Comparison of ENCODE assay signal across 9 cellular contexts in the genomic region with DNA sequence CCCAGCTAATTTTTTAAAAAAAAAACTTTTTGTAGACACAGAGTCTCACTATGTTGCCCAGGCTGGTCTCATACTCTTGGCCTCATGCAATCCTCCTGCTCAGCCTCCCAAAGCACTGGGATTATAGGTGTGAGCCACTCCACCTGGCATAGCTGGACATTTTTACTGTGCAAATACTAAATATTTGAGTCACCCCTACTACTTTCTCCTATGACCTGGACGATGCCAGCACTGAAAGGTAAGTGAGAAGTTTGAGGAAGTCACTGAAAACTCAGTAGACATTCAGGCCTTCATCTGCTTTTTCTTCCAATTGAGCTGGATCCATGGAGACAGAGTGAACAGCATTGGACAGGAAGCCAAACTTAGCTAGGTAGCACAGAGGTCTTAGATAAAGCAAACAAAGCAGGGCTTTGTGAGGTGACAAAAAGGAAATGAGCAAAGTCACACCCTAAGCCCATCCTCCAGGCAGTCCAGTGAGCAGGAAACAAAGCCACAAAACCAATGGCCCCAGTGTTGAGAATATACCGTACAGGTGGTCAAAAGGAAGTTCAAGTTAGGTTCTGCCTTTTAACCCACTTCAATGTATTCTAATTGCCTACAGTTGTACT.
DNase-seq lines count a peak whose midpoint lies in the region; ATAC-seq, FAIRE-seq and TF ChIP-seq lines count a peak whose summit lies in the region.
"Had no signal": no experiment of that assay in that cellular context is flagged by ENCODE, and none has a peak within 500 bp of the region (broad histone marks: within the 10 kb centered on the region; RNA-seq: fewer than 3 reads in every experiment).

No MANE protein-coding gene starts in this region.

- peak overlapping the region; percentile 70 for H2AFZ ChIP-seq in endothelial cell of umbilical vein (ENCODE audit: low read depth, low read length)

- no peaks in the 10 kb centered on the region for H3K9me1 ChIP-seq in endothelial cell of umbilical vein (replicated peaks; ENCODE audit: control insufficient read depth, extremely low read depth, insufficient read depth, low read length)

- H4K20me1 ChIP-seq in endothelial cell of umbilical vein (replicated peaks; ENCODE audit: control insufficient read depth, extremely low read depth, insufficient read depth, low read length) = no peaks in the 10 kb centered on the region

- H3K9ac ChIP-seq in endothelial cell of umbilical vein (replicated peaks; ENCODE audit: extremely low read depth, insufficient read depth, low read length) = no peak overlapping the region

- ATAC-seq in GM18861 (IDR thresholded peaks at IDR 0.05; ENCODE audit: unreplicated experiment) (peak; percentile 91), GM21825 (IDR thresholded peaks at IDR 0.05; ENCODE audit: unreplicated experiment) (peak; percentile 95)

- H3K9me3 ChIP-seq in endothelial cell of umbilical vein (replicated peaks; ENCODE audit: control insufficient read depth, insufficient read depth, low read length) = no peaks in the 10 kb centered on the region
- H3K9me3 ChIP-seq in MG63 = no peaks in the 10 kb centered on the region
- H3K9me3 ChIP-seq: SJCRH30 had no signal

- FAIRE-seq in endothelial cell of umbilical vein (lab: Jason Lieb, UNC) = no peak

- dilution Hi-C loops in endothelial cell of umbilical vein (cut with MboI; ENCODE audit: extremely low pct_ligation_motif_present, low sequenced_read_pairs) = no loop called here

- DNase-seq in KBM-7 = peak; percentile 50
- DNase-seq in endothelial cell of umbilical vein (ENCODE audit: low read depth, low spot score) = no peak
- DNase-seq in AG08396 (ENCODE audit: low spot score) = no peak
- DNase-seq in effector CD4-positive, alpha-beta T cell = no peak
- DNase-seq in MG63 = no peak
- DNase-seq in HUDEP-2 (lab: John Stamatoyannopoulos, UW; ENCODE audit: unreplicated experiment in 76 of 76) = no peak

- TF ChIP-seq POLR2A in endothelial cell of umbilical vein (IDR thresholded peaks at IDR 0.05; ENCODE audit: low read depth, low read length) = no peak

- no peaks in the 10 kb centered on the region for H3K27me3 ChIP-seq in endothelial cell of umbilical vein (ENCODE audit: control insufficient read depth in 2 of 2, insufficient read depth in 2 of 2, low read length in 2 of 2)
- no peaks in the 10 kb centered on the region for H3K27me3 ChIP-seq in MG63
- H3K27me3 ChIP-seq: SJCRH30 had no signal

- H3K4me3 ChIP-seq in endothelial cell of umbilical vein (replicated peaks in 1 of 3; ENCODE audit: insufficient read depth in 1 of 3, low read depth in 1 of 3, low read length in 3 of 3) (no peak overlapping the region), MG63 (no peak overlapping the region)
- H3K4me3 ChIP-seq: SJCRH30 had no signal

- H3K79me2 ChIP-seq in endothelial cell of umbilical vein (ENCODE audit: control insufficient read depth, insufficient read depth, low read length) = no peaks in the 10 kb centered on the region

- H3K36me3 ChIP-seq in endothelial cell of umbilical vein (ENCODE audit: control insufficient read depth in 2 of 2, extremely low read depth in 1 of 2, insufficient read depth in 2 of 2, low read length in 2 of 2) = no peaks in the 10 kb centered on the region
- H3K36me3 ChIP-seq in MG63 = no peaks in the 10 kb centered on the region
- H3K36me3 ChIP-seq: SJCRH30 had no signal

- H3K4me2 ChIP-seq in endothelial cell of umbilical vein (ENCODE audit: insufficient read depth, low read length) = no peak overlapping the region

- H3K27ac ChIP-seq in endothelial cell of umbilical vein (ENCODE audit: insufficient read depth, low read depth, low read length) = no peak overlapping the region
- H3K27ac ChIP-seq: SJCRH30 had no signal

- intact Hi-C loops in endothelial cell of umbilical vein (cut with micrococcal nuclease) = no loop called here

- no TSS peak for BruUV-seq in endothelial cell of umbilical vein (replicated peaks; lab: Mats Ljungman, UMichigan)

- CTCF ChIA-PET in endothelial cell of umbilical vein (lab: Charles Lee) = interaction anchor here (0.8 to 1.5 kb wide), 7 partner anchors 11 to 325 kb away, joined by 3 to 7 read pairs (median 3); a partner anchor contains a TSS

- POLR2A ChIA-PET in endothelial cell of umbilical vein (lab: Charles Lee) = no interaction called here

- in situ Hi-C loops in KBM-7 (cut with MboI; ENCODE audit: low pct_unique_long_range_greater_than_20kb, low sequenced_read_pairs) = no loop called here

- TF ChIP-seq CTCF in endothelial cell of umbilical vein (IDR thresholded peaks at IDR 0.05; ENCODE audit: extremely low read depth in 1 of 2, insufficient read depth in 1 of 2, low read depth in 1 of 2, low read length in 2 of 2) = no peak

- peaks cover 2% of the 10 kb centered on the region for H3K4me1 ChIP-seq in endothelial cell of umbilical vein (ENCODE audit: control insufficient read depth, extremely low read depth, insufficient read depth, low read length)

TF ChIP-seq in endothelial cell of umbilical vein, 7 proteins besides CTCF, POLR2A, EP300 and RAD21:
- TF ChIP-seq JUN (IDR thresholded peaks at IDR 0.05; ENCODE audit: borderline replicate concordance, insufficient read depth, insufficient read length, low read depth) (no peak), MYC (IDR thresholded peaks at IDR 0.05; ENCODE audit: low read depth, low read length) (no peak), FOS (IDR thresholded peaks at IDR 0.05; ENCODE audit: borderline replicate concordance, insufficient read depth, low read length) (no peak), GATA2 (IDR thresholded peaks at IDR 0.05; ENCODE audit: insufficient read depth, insufficient read length, low read depth, low read length) (no peak), EZH2 (IDR thresholded peaks at IDR 0.05; ENCODE audit: borderline replicate concordance, low read depth, low read length, severe bottlenecking) (no peak), POLR2AphosphoS5 (IDR thresholded peaks at IDR 0.05; ENCODE audit: insufficient read depth, low read depth, low read length) (no peak)
- TF ChIP-seq, protein P1, sequence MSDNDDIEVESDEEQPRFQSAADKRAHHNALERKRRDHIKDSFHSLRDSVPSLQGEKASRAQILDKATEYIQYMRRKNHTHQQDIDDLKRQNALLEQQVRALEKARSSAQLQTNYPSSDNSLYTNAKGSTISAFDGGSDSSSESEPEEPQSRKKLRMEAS (IDR thresholded peaks at IDR 0.05; ENCODE audit: insufficient read depth, insufficient read length) = no peak
